13 cellular contexts compared by ENCODE assay signal in genomic region chr12:20494803-20495202, GRCh38.
DNase-seq lines count a peak whose midpoint lies in the region; ATAC-seq and TF ChIP-seq lines count a peak whose summit lies in the region.
"Had no signal": no experiment of that assay in that cellular context is flagged by ENCODE, and none has a peak within 500 bp of the region (broad histone marks: within the 10 kb centered on the region; RNA-seq: fewer than 3 reads in every experiment).

No MANE protein-coding gene starts in this region.

- POLR2A ChIA-PET in PC-3 (lab: Charles Lee; ENCODE audit: unreplicated experiment): no interaction called here

- CTCF ChIA-PET in PC-3 (lab: Charles Lee): no interaction called here

- H3K27ac Mint-ChIP-seq in mesothelial cell of epicardium: no peak overlapping the region
- H3K27ac Mint-ChIP-seq: CD8-positive, alpha-beta T cell had no signal

- H3K4me1 Mint-ChIP-seq in mesothelial cell of epicardium: peaks cover 34% of the 10 kb centered on the region

- H3K27me3 Mint-ChIP-seq in mesothelial cell of epicardium (ENCODE audit: low read depth): no peaks in the 10 kb centered on the region

- H3F3A ChIP-seq in PC-3 (ENCODE audit: low read length, unreplicated experiment): no peaks in the 10 kb centered on the region

- no peaks in the 10 kb centered on the region for H3K27me3 ChIP-seq in ascending aorta
- no peaks in the 10 kb centered on the region for H3K27me3 ChIP-seq in thoracic aorta (replicated peaks; ENCODE audit: insufficient read depth)
- no peaks in the 10 kb centered on the region for H3K27me3 ChIP-seq in PC-3 (ENCODE audit: low read length)
- H3K27me3 ChIP-seq: BE2C had no signal

- H3K9me3 ChIP-seq in ascending aorta (no peaks in the 10 kb centered on the region), thoracic aorta (no peaks in the 10 kb centered on the region), PC-3 (ENCODE audit: low read length) (no peaks in the 10 kb centered on the region)
- H3K9me3 ChIP-seq: BE2C had no signal

- H3K79me2 ChIP-seq in PC-3 (ENCODE audit: low read length): no peaks in the 10 kb centered on the region

- H3K4me3 ChIP-seq in ascending aorta: no peak overlapping the region
- no peak overlapping the region for H3K4me3 ChIP-seq in thoracic aorta
- no peak overlapping the region for H3K4me3 ChIP-seq in PC-3 (ENCODE audit: low read length)

- no peak overlapping the region for H3K4me3 Mint-ChIP-seq in mesothelial cell of epicardium
- H3K4me3 Mint-ChIP-seq: CD8-positive, alpha-beta T cell had no signal

- H3K4me2 ChIP-seq in PC-3 (ENCODE audit: low read length): no peak overlapping the region

- peak overlapping the region; percentile 2 to 47 for H3K27ac ChIP-seq in ascending aorta
- peak overlapping the region; percentile 25 to 53 for H3K27ac ChIP-seq in thoracic aorta
- H3K27ac ChIP-seq in PC-3 (ENCODE audit: low read length): no peak overlapping the region

- H3K4me1 ChIP-seq in ascending aorta (peaks cover 6 to 57% of the 10 kb centered on the region in 2 donors), thoracic aorta (ENCODE audit: control insufficient read depth in 1 of 2, low read depth in 2 of 2) (peaks cover 43 to 71% of the 10 kb centered on the region in 2 donors), PC-3 (ENCODE audit: insufficient read depth, low read length) (peaks cover 3% of the 10 kb centered on the region; the same call in 1 of the 2 replicates)

- TF ChIP-seq CTCF in ascending aorta (IDR thresholded peaks at IDR 0.05): no peak
- TF ChIP-seq CTCF in thoracic aorta (IDR thresholded peaks at IDR 0.05): no peak
- no peak for TF ChIP-seq CTCF in mesothelial cell of epicardium (IDR thresholded peaks at IDR 0.05; ENCODE audit: unreplicated experiment)
- TF ChIP-seq CTCF in PC-3 (conservative IDR thresholded peaks at IDR 0.05; ENCODE audit: low read depth, low read length): no peak

- H3K36me3 Mint-ChIP-seq in mesothelial cell of epicardium: no peaks in the 10 kb centered on the region
- H3K36me3 Mint-ChIP-seq: CD8-positive, alpha-beta T cell had no signal

- intact Hi-C loops in ascending aorta (cut with DNase I): no loop called here
- intact Hi-C loops in PC-3 (cut with micrococcal nuclease): loop anchor here (2.0 kb wide), 1 partner anchor 104 kb away; no protein-coding TSS in a partner anchor

- H3K9ac ChIP-seq in PC-3 (ENCODE audit: low read length): no peak overlapping the region

- H2AFZ ChIP-seq in PC-3 (ENCODE audit: low read length): no peak overlapping the region

- no peaks in the 10 kb centered on the region for H3K9me2 ChIP-seq in PC-3 (replicated peaks; ENCODE audit: low read length)

- DNase-seq in ELR (ENCODE audit: low read depth): peak; percentile 9
- no peak for DNase-seq in ascending aorta (ENCODE audit: low spot score in 2 of 2)
- DNase-seq in fibroblast of peridontal ligament (ENCODE audit: extremely low read depth): peak; percentile 65
- no peak for DNase-seq in thoracic aorta (ENCODE audit: low spot score)
- DNase-seq in mesothelial cell of epicardium (ENCODE audit: low spot score in 2 of 2, unreplicated experiment in 2 of 2): no peak
- DNase-seq in T-helper 1 cell: no peak
- DNase-seq in PC-3: no peak
- DNase-seq: BE2C; CD8-positive, alpha-beta T cell; Karpas-422; MM.1S; NCI-H1105 treated with DMSO at 0.1 percent for 48 hours; NCI-H187 had no signal

- no peaks in the 10 kb centered on the region for H3K36me3 ChIP-seq in ascending aorta
- H3K36me3 ChIP-seq in thoracic aorta: no peaks in the 10 kb centered on the region
- no peaks in the 10 kb centered on the region for H3K36me3 ChIP-seq in PC-3 (ENCODE audit: low read depth, low read length)
- H3K36me3 ChIP-seq: BE2C had no signal

- H4K20me1 ChIP-seq in PC-3 (ENCODE audit: low read length): no peaks in the 10 kb centered on the region

- BruUV-seq in PC-3 (replicated peaks; lab: Mats Ljungman, UMichigan): no TSS peak

- ATAC-seq in thoracic aorta (ENCODE audit: insufficient number of reproducible peaks, low FRiP score, low read depth) (no peak), PC-3 (no peak)
- ATAC-seq: CD8-positive, alpha-beta T cell had no signal

- no peaks in the 10 kb centered on the region for H3K9me3 Mint-ChIP-seq in mesothelial cell of epicardium
- H3K9me3 Mint-ChIP-seq: CD8-positive, alpha-beta T cell had no signal

Comparison
In these comparisons a context has a peak if more than half of its experiments do, and no peak if none do; other contexts are left out.
1. DNase-seq: peak in ELR (single experiment) and fibroblast of peridontal ligament (single experiment); none in ascending aorta (0 of 2), thoracic aorta (single experiment), mesothelial cell of epicardium (0 of 2), T-helper 1 cell (0 of 5) and PC-3 (single experiment).